22 cellular contexts compared by ENCODE assay signal in the genomic region with DNA sequence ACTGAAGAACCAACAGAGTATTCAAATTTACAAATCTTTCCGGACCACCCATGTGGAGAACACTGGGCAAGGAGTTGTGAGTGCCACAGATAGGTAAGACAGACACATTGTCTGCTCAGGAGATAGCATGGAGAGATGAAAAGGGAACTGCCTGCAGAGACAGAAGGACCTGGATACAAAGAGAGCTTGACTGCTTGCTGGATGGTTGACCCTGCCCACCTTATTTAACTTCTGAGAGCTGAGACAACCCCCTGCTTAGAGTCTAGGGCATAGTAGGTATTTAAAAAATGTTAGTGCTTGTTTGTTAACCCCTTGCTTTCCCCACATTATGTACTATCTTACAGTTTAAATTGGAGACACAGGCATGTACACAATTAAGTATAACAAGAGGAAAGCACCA.
"Had no signal": no experiment of that assay in that cellular context is flagged by ENCODE, and none has a peak within 500 bp of the region (broad histone marks: within the 10 kb centered on the region; RNA-seq: fewer than 3 reads in every experiment).

No MANE protein-coding gene starts in this region.

- H3K27me3 ChIP-seq: foreskin keratinocyte, spleen, testis, tibial nerve, upper lobe of right lung, vagina had no signal

- H3K36me3 ChIP-seq: spleen, tibial nerve, upper lobe of right lung, vagina had no signal

- H3K4me1 ChIP-seq: foreskin keratinocyte, spleen, testis, tibial nerve, upper lobe of right lung, vagina had no signal

- H3K27ac ChIP-seq: foreskin keratinocyte, spleen, testis, tibial nerve, upper lobe of right lung, vagina had no signal

- H3K4me3 ChIP-seq: spleen, testis, tibial nerve, upper lobe of right lung, vagina had no signal

- ATAC-seq: foreskin keratinocyte; left colon; naive thymus-derived CD4-positive, alpha-beta T cell; sciatic nerve; stimulated activated naive B cell treated with anti-CD40 and anti-IgM and Interleukin-4, amounts not matched to agents 10 μg/mL and 1 μg/mL and 100 μg/mL, for 72 hours; stimulated activated naive CD8-positive, alpha-beta T cell treated with anti-CD3 and anti-CD28 coated beads, Interleukin-15, amount 100 ng/mL, for 72 hours; upper lobe of right lung had no signal

- DNase-seq: dermis blood vessel endothelial cell; erythroblast; foreskin keratinocyte; head of caudate nucleus; hippocampal formation; left colon; naive thymus-derived CD4-positive, alpha-beta T cell; nephron progenitor cell; posterior cingulate gyrus; spleen; stimulated activated CD4-positive, alpha-beta T cell treated with anti-CD3 and anti-CD28 coated beads, Interleukin-15, amount 100 ng/mL, for 24 hours; stimulated activated CD4-positive, alpha-beta T cell treated with anti-CD3 and anti-CD28 coated beads, Interleukin-2, amount 100 ng/mL, for 24 hours; stimulated activated CD4-positive, alpha-beta T cell treated with anti-CD3 and anti-CD28 coated beads, Interleukin-4, amount 100 ng/mL, for 4 hours; stimulated activated naive B cell treated with anti-CD40 and anti-IgM and Interleukin-4, amounts not matched to agents 10 μg/mL and 1 μg/mL and 100 μg/mL, for 72 hours; stimulated activated naive CD8-positive, alpha-beta T cell treated with anti-CD3 and anti-CD28 coated beads, Interleukin-15, amount 100 ng/mL, for 72 hours; testis; upper lobe of right lung had no signal

- FAIRE-seq: colon, endothelial cell of umbilical vein had no signal

- H3K9me3 ChIP-seq: spleen, testis, tibial nerve, upper lobe of right lung, vagina had no signal
